In genomic region chr4:139025841-139026240, GRCh38 we compare ENCODE assay signal across 14 cellular contexts. TPM values are rescaled to one million over a fixed set of nuclear protein-coding genes. Genes with fewer than 3 reads are reported as not detected.
DNase-seq lines count a peak whose midpoint lies in the region; ATAC-seq and TF ChIP-seq lines count a peak whose summit lies in the region.
"Had no signal": no experiment of that assay in that cellular context is flagged by ENCODE, and none has a peak within 500 bp of the region (broad histone marks: within the 10 kb centered on the region; RNA-seq: fewer than 3 reads in every experiment).

No MANE protein-coding gene starts in this region.

- peaks cover 46% of the 10 kb centered on the region for H3K4me1 Mint-ChIP-seq in CD14-positive monocyte

- ATAC-seq in PC-3 = peak; percentile 56
- ATAC-seq: HCT116 had no signal

- H3K27me3 Mint-ChIP-seq in CD14-positive monocyte (ENCODE audit: low read depth in 3 of 3) = no peaks in the 10 kb centered on the region
- H3K27me3 Mint-ChIP-seq: CD8-positive, alpha-beta memory T cell had no signal

- H3K4me1 ChIP-seq in PC-3 (ENCODE audit: insufficient read depth, low read length) (peaks cover 7% of the 10 kb centered on the region), osteoblast (ENCODE audit: insufficient read depth, low read length) (peaks cover 6% of the 10 kb centered on the region)

- H3K4me3 Mint-ChIP-seq in CD14-positive monocyte = no peak overlapping the region
- H3K4me3 Mint-ChIP-seq: CD8-positive, alpha-beta memory T cell had no signal

- no peak overlapping the region for H3K4me3 ChIP-seq in PC-3 (ENCODE audit: low read length)
- no peak overlapping the region for H3K4me3 ChIP-seq in osteoblast (ENCODE audit: insufficient read depth, low read length)

- peaks cover 13 to 36% of the 10 kb centered on the region in 2 donors for H3K36me3 Mint-ChIP-seq in CD14-positive monocyte

- H3K79me2 ChIP-seq in PC-3 (ENCODE audit: low read length) (peaks cover 95% of the 10 kb centered on the region), osteoblast (ENCODE audit: insufficient read depth, low read length) (peaks cover 94% of the 10 kb centered on the region)

- TF ChIP-seq CTCF in CD14-positive monocyte (IDR thresholded peaks at IDR 0.05) (no peak), PC-3 (conservative IDR thresholded peaks at IDR 0.05; ENCODE audit: low read depth, low read length) (no peak), osteoblast (IDR thresholded peaks at IDR 0.05; ENCODE audit: extremely low read depth, low read depth, low read length) (no peak), GM13977 (IDR thresholded peaks at IDR 0.05; ENCODE audit: extremely low read depth, insufficient read depth, missing control alignments) (no peak)

- H3K4me2 ChIP-seq in PC-3 (ENCODE audit: low read length) (no peak overlapping the region), osteoblast (ENCODE audit: insufficient read depth, low read length) (no peak overlapping the region)

- no peaks in the 10 kb centered on the region for H3K9me3 Mint-ChIP-seq in CD14-positive monocyte
- H3K9me3 Mint-ChIP-seq: CD8-positive, alpha-beta memory T cell had no signal

- H3K27me3 ChIP-seq in PC-3 (ENCODE audit: low read length) (no peaks in the 10 kb centered on the region), osteoblast (ENCODE audit: insufficient read depth, low read length) (no peaks in the 10 kb centered on the region)

- POLR2A ChIA-PET in PC-3 (lab: Charles Lee; ENCODE audit: unreplicated experiment) = no interaction called here

- H2AFZ ChIP-seq in PC-3 (ENCODE audit: low read length) (no peak overlapping the region), osteoblast (ENCODE audit: low read length) (no peak overlapping the region)

- BruUV-seq in PC-3 (replicated peaks; lab: Mats Ljungman, UMichigan) = no TSS peak

- H3K27ac ChIP-seq in PC-3 (ENCODE audit: low read length) (no peak overlapping the region), osteoblast (ENCODE audit: low read depth, low read length) (no peak overlapping the region)
- H3K27ac ChIP-seq: 22Rv1, HL-60 had no signal

- in situ Hi-C loops in GM13977 (cut with MboI; ENCODE audit: low pct_unique_long_range_greater_than_20kb, low sequenced_read_pairs, unreplicated experiment) = no loop called here

- H4K20me1 ChIP-seq in PC-3 (ENCODE audit: low read length) (peaks cover 57% of the 10 kb centered on the region), osteoblast (ENCODE audit: insufficient read depth, low read length) (peaks cover 68% of the 10 kb centered on the region)

- no peaks in the 10 kb centered on the region for H3K9me2 ChIP-seq in PC-3 (replicated peaks; ENCODE audit: low read length)

- no peaks in the 10 kb centered on the region for H3K36me3 ChIP-seq in PC-3 (ENCODE audit: low read depth, low read length)
- peaks cover 8% of the 10 kb centered on the region for H3K36me3 ChIP-seq in osteoblast (ENCODE audit: insufficient read depth, low read length)

- intact Hi-C loops in CD14-positive monocyte (cut with micrococcal nuclease) = loop anchor here in 1 of 2 donors (10.0 kb wide), 1 partner anchor 269 kb away; no protein-coding TSS in a partner anchor
- intact Hi-C loops in PC-3 (cut with micrococcal nuclease) = no loop called here

- H3K9me3 ChIP-seq in PC-3 (ENCODE audit: low read length) (no peaks in the 10 kb centered on the region), osteoblast (ENCODE audit: low read depth, low read length) (no peaks in the 10 kb centered on the region)

- no peaks in the 10 kb centered on the region for H3F3A ChIP-seq in PC-3 (ENCODE audit: low read length, unreplicated experiment)

- no peak overlapping the region for H3K9ac ChIP-seq in PC-3 (ENCODE audit: low read length)

- DNase-seq in CD14-positive monocyte (ENCODE audit: low spot score) (no peak), HCEC 1CT (peak; percentile 39), PC-3 (peak; percentile 32), osteoblast (ENCODE audit: insufficient read length, low spot score, missing footprints) (peak; percentile 66), GM19238 (ENCODE audit: insufficient read length, low spot score) (no peak), RKO (ENCODE audit: low spot score) (no peak), NCI-H2227 treated with DMSO at 0.1 percent for 48 hours (lab: John Stamatoyannopoulos, UW) (no peak), GM13977 (ENCODE audit: low spot score) (no peak)
- DNase-seq: CD8-positive, alpha-beta memory T cell; DMS 273 treated with DMSO at 0.1 percent for 48 hours; GDM1 had no signal

- peak overlapping the region in 6 of 7 donors; percentile 10 to 82 (median 58) for H3K27ac Mint-ChIP-seq in CD14-positive monocyte

- CTCF ChIA-PET in PC-3 (lab: Charles Lee) = interaction anchor here (0.6 to 0.8 kb wide), 2 partner anchors 272 to 467 kb away, joined by 3 read pairs; no protein-coding TSS in a partner anchor

RNA-seq across cellular contexts. Expression of gene NOCT, which starts 10.3 kb away (rescaled TPM):
- under 1 TPM; 0.54 to 0.89 TPM for polyA plus RNA-seq in CD14-positive monocyte
- total RNA-seq in PC-3 (2014; rRNA removed) = 25.8 and 32.7 TPM in 2 replicates
- total RNA-seq in osteoblast = 15.9 and 18.1 TPM in 2 replicates

Comparison
In these comparisons a context has a peak if more than half of its experiments do, and no peak if none do; other contexts are left out.
1. DNase-seq: peak in HCEC 1CT (single experiment), PC-3 (single experiment) and osteoblast (single experiment); none in CD14-positive monocyte (single experiment), GM19238 (single experiment), RKO (single experiment), NCI-H2227 treated with DMSO at 0.1 percent for 48 hours (single experiment) and GM13977 (single experiment).